Comparison of ENCODE assay signal across 8 cellular contexts in genomic region chr17:43576563-43577229, GRCh38. TPM values are rescaled to one million over a fixed set of nuclear protein-coding genes. Genes with fewer than 3 reads are reported as not detected.
A peak's percentile ranks its signal among the peaks of the same experiment; 100 is the strongest.
DNase-seq lines count a peak whose midpoint lies in the region; ATAC-seq and TF ChIP-seq lines count a peak whose summit lies in the region.

No MANE protein-coding gene starts in this region.

- no peak overlapping the region for H4K8ac ChIP-seq in neuronal stem cell (ENCODE audit: low read depth, low read length)

- H4K91ac ChIP-seq in neuronal stem cell (ENCODE audit: low read depth, low read length, poor library complexity), result no peak overlapping the region

- TF ChIP-seq RAD21 in Ishikawa (IDR thresholded peaks at IDR 0.05; ENCODE audit: low read depth), result peak; percentile 99

- no peak overlapping the region for H3K27ac ChIP-seq in neuronal stem cell (replicated peaks; ENCODE audit: low read length)
- H3K27ac ChIP-seq in thoracic aorta, result no peak overlapping the region

- peaks cover 15 to 16% of the 10 kb centered on the region in 2 donors for H3K4me1 ChIP-seq in neuronal stem cell (ENCODE audit: control insufficient read depth in 2 of 2, insufficient read depth in 1 of 2, low read depth in 1 of 2, low read length in 2 of 2)
- H3K4me1 ChIP-seq in thoracic aorta (ENCODE audit: control insufficient read depth in 1 of 2, low read depth in 2 of 2), result peaks cover 17 to 23% of the 10 kb centered on the region in 2 donors

- no peak overlapping the region for H3K14ac ChIP-seq in neuronal stem cell (ENCODE audit: low read length)

- H3K79me1 ChIP-seq in neuronal stem cell (ENCODE audit: low read depth, low read length), result no peaks in the 10 kb centered on the region

- no peak overlapping the region for H3K4me2 ChIP-seq in neuronal stem cell (ENCODE audit: insufficient read depth, low read length, poor library complexity, severe bottlenecking)

- TF ChIP-seq EP300 in Ishikawa (IDR thresholded peaks at IDR 0.05; ENCODE audit: borderline replicate concordance), result no peak

- no peak overlapping the region for H2BK120ac ChIP-seq in neuronal stem cell (ENCODE audit: low read depth, low read length)

- peak overlapping the region; percentile 15 for H3K18ac ChIP-seq in neuronal stem cell (ENCODE audit: low read length)

- no peak overlapping the region for H3K9ac ChIP-seq in neuronal stem cell (ENCODE audit: low read depth, low read length, poor library complexity)

- WGBS in neuronal stem cell (ENCODE audit: extremely low coverage in 2 of 2, insufficient read length in 2 of 2, insufficient replicate concordance in 1 of 2), 2 donors, result no CpG with 5 or more reads among the region's 10 CpGs

- H3K4me3 ChIP-seq in neuronal stem cell (ENCODE audit: low read length in 2 of 2), result no peak overlapping the region
- H3K4me3 ChIP-seq in thoracic aorta, result no peak overlapping the region

- H3K9me3 ChIP-seq in neuronal stem cell (replicated peaks in 1 of 2; ENCODE audit: control insufficient read depth in 2 of 2, insufficient read depth in 1 of 2, low read depth in 1 of 2, low read length in 2 of 2) (no peaks in the 10 kb centered on the region), thoracic aorta (no peaks in the 10 kb centered on the region)

- no peak overlapping the region for H2BK12ac ChIP-seq in neuronal stem cell (ENCODE audit: low read length)

- H2BK5ac ChIP-seq in neuronal stem cell (ENCODE audit: low read length), result no peak overlapping the region

- H3K23ac ChIP-seq in neuronal stem cell (ENCODE audit: low read depth, low read length, poor library complexity), result no peak overlapping the region

- TF ChIP-seq CTCF in thoracic aorta (IDR thresholded peaks at IDR 0.05), result peak; percentile 95

- peak; percentile 35 for ATAC-seq in thoracic aorta (ENCODE audit: insufficient number of reproducible peaks, low FRiP score, low read depth)
- ATAC-seq in HG02763 (IDR thresholded peaks at IDR 0.05; ENCODE audit: unreplicated experiment), result no peak

- H2BK15ac ChIP-seq in neuronal stem cell (ENCODE audit: low read length), result no peak overlapping the region

- H3K36me3 ChIP-seq in neuronal stem cell (replicated peaks in 1 of 2; ENCODE audit: control insufficient read depth in 2 of 2, insufficient read depth in 2 of 2, low read length in 2 of 2) (no peaks in the 10 kb centered on the region), thoracic aorta (no peaks in the 10 kb centered on the region)

- H2AK5ac ChIP-seq in neuronal stem cell (ENCODE audit: low read depth, low read length), result no peak overlapping the region

- H3K4ac ChIP-seq in neuronal stem cell (ENCODE audit: low read length), result no peak overlapping the region

- peak; percentile 89 for DNase-seq in D341Med (ENCODE audit: low spot score)
- DNase-seq in RKO (ENCODE audit: low spot score), result peak; percentile 68
- peak; percentile 74 to 78 for DNase-seq in activated T-cell treated with anti-CD3 and anti-CD28 coated beads, Interleukin-2, amount 50 U/mL, for 48 hours
- peak; percentile 58 for DNase-seq in fibroblast of the conjunctiva (ENCODE audit: low read depth)
- DNase-seq in neuronal stem cell (ENCODE audit: low spot score), result peak; percentile 89
- no peak for DNase-seq in thoracic aorta (ENCODE audit: low spot score)

- no peak overlapping the region for H2AFZ ChIP-seq in neuronal stem cell (ENCODE audit: low read length)

- H3K27me3 ChIP-seq in neuronal stem cell (ENCODE audit: control insufficient read depth in 3 of 3, insufficient read depth in 3 of 3, low read depth in 1 of 3, low read length in 3 of 3), result peaks cover 0 to 6% (median 0%) of the 10 kb centered on the region in 3 experiments
- H3K27me3 ChIP-seq in thoracic aorta (replicated peaks; ENCODE audit: insufficient read depth), result no peaks in the 10 kb centered on the region

TF ChIP-seq in Ishikawa, 13 proteins besides CTCF, POLR2A, EP300 and RAD21:
- peak; percentile 92 for TF ChIP-seq ZBTB7A (IDR thresholded peaks at IDR 0.05; ENCODE audit: low read depth)
- TF ChIP-seq NFIC (IDR thresholded peaks at IDR 0.05), result no peak
TF ChIP-seq in Ishikawa: peak in this region for 1.

RNA-seq across cellular contexts. Expression of gene ETV4, which starts 30.6 kb away (rescaled TPM):
- 29.7 TPM for polyA plus RNA-seq in neuronal stem cell (2013, experiment 1 of 2)
- polyA plus RNA-seq in neuronal stem cell (2013, experiment 2 of 2), result 29.0 TPM
- total RNA-seq in thoracic aorta, result 1 to 10 TPM; 1.2 to 1.5 TPM
